27 cellular contexts compared by ENCODE assay signal in genomic region chr9:78856144-78856543, GRCh38.
DNase-seq lines count a peak whose midpoint lies in the region; ATAC-seq and TF ChIP-seq lines count a peak whose summit lies in the region.
"Had no signal": no experiment of that assay in that cellular context is flagged by ENCODE, and none has a peak within 500 bp of the region (broad histone marks: within the 10 kb centered on the region; RNA-seq: fewer than 3 reads in every experiment).

No MANE protein-coding gene starts in this region.

- TF ChIP-seq CTCF in fibroblast of the aortic adventitia (IDR thresholded peaks at IDR 0.05; ENCODE audit: insufficient read depth, low read length): no peak

- H3K27me3 ChIP-seq in right cardiac atrium (ENCODE audit: control insufficient read depth, insufficient read depth): no peaks in the 10 kb centered on the region
- H3K27me3 ChIP-seq: ovary, thyroid gland had no signal

- intact Hi-C loops in right cardiac atrium (cut with DNase I): no loop called here

- DNase-seq in A172 (ENCODE audit: low spot score): peak; percentile 94
- DNase-seq in H4 (ENCODE audit: low spot score): peak; percentile 14
- peak; percentile 68 for DNase-seq in RPMI7951 (ENCODE audit: low read depth)
- DNase-seq in fibroblast of the aortic adventitia (ENCODE audit: low read depth): peak; percentile 4
- no peak for DNase-seq in effector memory CD8-positive, alpha-beta T cell
- DNase-seq in NCI-H1436 treated with DMSO at 0.1 percent for 48 hours (lab: John Stamatoyannopoulos, UW): no peak
- no peak for DNase-seq in SIG-M5 (lab: John Stamatoyannopoulos, UW)
- DNase-seq in right cardiac atrium: no peak
- DNase-seq: activated CD4-positive, alpha-beta T cell treated with anti-CD3 and anti-CD28 coated beads for 4 hours; activated naive CD8-positive, alpha-beta T cell treated with anti-CD3 and anti-CD28 coated beads for 36 hours; activated T-cell treated with anti-CD3 and anti-CD28 coated beads for 4 hours; aorta; CD8-positive, alpha-beta T cell; central memory CD4-positive, alpha-beta T cell; DMS 273 treated with DMSO at 0.1 percent for 48 hours; islet precursor cell; Karpas-422; natural killer cell; NCI-H1092 treated with DMSO at 0.1 percent for 48 hours; NCI-H187 treated with DMSO at 0.1 percent for 48 hours; NCI-H526 treated with DMSO at 0.1 percent for 48 hours; ovary; small intestine; stimulated activated CD8-positive, alpha-beta memory T cell treated with anti-CD3 and anti-CD28 coated beads, Interleukin-4, amount 100 ng/mL, for 48 hours; stimulated activated naive CD8-positive, alpha-beta T cell treated with anti-CD3 and anti-CD28 coated beads, Interleukin-15, amount 100 ng/mL, for 72 hours; thyroid gland had no signal

- H3K9me3 Mint-ChIP-seq in effector memory CD8-positive, alpha-beta T cell: peaks cover 0 to 3% of the 10 kb centered on the region in 2 donors
- H3K9me3 Mint-ChIP-seq: activated naive CD8-positive, alpha-beta T cell treated with anti-CD3 and anti-CD28 coated beads for 36 hours; CD8-positive, alpha-beta T cell; stimulated activated naive CD8-positive, alpha-beta T cell treated with anti-CD3 and anti-CD28 coated beads, Interleukin-15, amount 100 ng/mL, for 72 hours had no signal

- H3K27me3 Mint-ChIP-seq in effector memory CD8-positive, alpha-beta T cell: no peaks in the 10 kb centered on the region
- H3K27me3 Mint-ChIP-seq: B cell; stimulated activated naive CD8-positive, alpha-beta T cell treated with anti-CD3 and anti-CD28 coated beads, Interleukin-15, amount 100 ng/mL, for 72 hours had no signal

- H3K4me1 ChIP-seq in right cardiac atrium (ENCODE audit: control insufficient read depth, insufficient read depth, low read length): no peaks in the 10 kb centered on the region
- H3K4me1 ChIP-seq: thyroid gland had no signal

- H3K4me3 ChIP-seq in fibroblast of the aortic adventitia (ENCODE audit: low read depth, low read length): no peak overlapping the region
- no peak overlapping the region for H3K4me3 ChIP-seq in right cardiac atrium (ENCODE audit: low read length)
- H3K4me3 ChIP-seq: ovary, thyroid gland had no signal

- no peak overlapping the region for H3K27ac ChIP-seq in right cardiac atrium (ENCODE audit: low read length)
- H3K27ac ChIP-seq: ovary, thyroid gland had no signal

- H3K36me3 Mint-ChIP-seq in effector memory CD8-positive, alpha-beta T cell (ENCODE audit: insufficient read depth): peaks cover 3% of the 10 kb centered on the region
- H3K36me3 Mint-ChIP-seq: activated naive CD8-positive, alpha-beta T cell treated with anti-CD3 and anti-CD28 coated beads for 36 hours; CD8-positive, alpha-beta T cell; natural killer cell had no signal

- no peak overlapping the region for H3K27ac Mint-ChIP-seq in effector memory CD8-positive, alpha-beta T cell
- H3K27ac Mint-ChIP-seq: activated naive CD8-positive, alpha-beta T cell treated with anti-CD3 and anti-CD28 coated beads for 36 hours; B cell; CD8-positive, alpha-beta T cell; natural killer cell; stimulated activated naive CD8-positive, alpha-beta T cell treated with anti-CD3 and anti-CD28 coated beads, Interleukin-15, amount 100 ng/mL, for 72 hours had no signal

- WGBS in right cardiac atrium: 75% methylated on average over 2 of the region's 2 CpGs

- no peak for ATAC-seq in effector memory CD8-positive, alpha-beta T cell (replicated peaks)
- ATAC-seq in right cardiac atrium: no peak
- ATAC-seq: CD8-positive, alpha-beta T cell; natural killer cell; stimulated activated naive CD8-positive, alpha-beta T cell treated with anti-CD3 and anti-CD28 coated beads, Interleukin-15, amount 100 ng/mL, for 72 hours had no signal

- no peaks in the 10 kb centered on the region for H3K4me1 Mint-ChIP-seq in effector memory CD8-positive, alpha-beta T cell (ENCODE audit: low read depth in 2 of 2)
- H3K4me1 Mint-ChIP-seq: activated naive CD8-positive, alpha-beta T cell treated with anti-CD3 and anti-CD28 coated beads for 36 hours; B cell; natural killer cell; stimulated activated naive CD8-positive, alpha-beta T cell treated with anti-CD3 and anti-CD28 coated beads, Interleukin-15, amount 100 ng/mL, for 72 hours had no signal

- no peaks in the 10 kb centered on the region for H3K9me3 ChIP-seq in right cardiac atrium (ENCODE audit: control insufficient read depth, low read length)
- H3K9me3 ChIP-seq: ovary, thyroid gland had no signal

- no peak overlapping the region for H3K4me3 Mint-ChIP-seq in effector memory CD8-positive, alpha-beta T cell
- H3K4me3 Mint-ChIP-seq: activated naive CD8-positive, alpha-beta T cell treated with anti-CD3 and anti-CD28 coated beads for 36 hours; B cell; CD8-positive, alpha-beta T cell; natural killer cell; stimulated activated naive CD8-positive, alpha-beta T cell treated with anti-CD3 and anti-CD28 coated beads, Interleukin-15, amount 100 ng/mL, for 72 hours had no signal

Comparison
In these comparisons a context has a peak if more than half of its experiments do, and no peak if none do; other contexts are left out.
1. DNase-seq: peak in A172 (single experiment), H4 (single experiment), RPMI7951 (single experiment) and fibroblast of the aortic adventitia (single experiment); none in effector memory CD8-positive, alpha-beta T cell (0 of 3), NCI-H1436 treated with DMSO at 0.1 percent for 48 hours (single experiment), SIG-M5 (single experiment) and right cardiac atrium (0 of 3).